20 cellular contexts compared by ENCODE assay signal in genomic region chr2:184835081-184835728, GRCh38.
DNase-seq lines count a peak whose midpoint lies in the region; ATAC-seq, FAIRE-seq and TF ChIP-seq lines count a peak whose summit lies in the region.
"Had no signal": no experiment of that assay in that cellular context is flagged by ENCODE, and none has a peak within 500 bp of the region (broad histone marks: within the 10 kb centered on the region; RNA-seq: fewer than 3 reads in every experiment).

No MANE protein-coding gene starts in this region.

- 51 to 61% (median 54%) methylated on average over 1 of the region's 1 CpG for WGBS in adrenal gland, 4 donors

- H3K4me2 ChIP-seq in GM23338, result no peak overlapping the region; the same call in 1 of the 2 replicates

- no peaks in the 10 kb centered on the region for H3K79me2 ChIP-seq in GM23338 (replicated peaks; ENCODE audit: insufficient read depth)
- H3K79me2 ChIP-seq: parathyroid adenoma had no signal

- H3K4me1 ChIP-seq in GM23338 (ENCODE audit: insufficient read depth), result peaks cover 20% of the 10 kb centered on the region
- H3K4me1 ChIP-seq in adrenal gland (replicated peaks in 1 of 2), result no peaks in the 10 kb centered on the region
- H3K4me1 ChIP-seq: left lung, parathyroid adenoma, tibial artery had no signal

- H3K9me3 ChIP-seq in adrenal gland (replicated peaks in 1 of 3), result no peaks in the 10 kb centered on the region
- H3K9me3 ChIP-seq: left lung, tibial artery had no signal

- H3K9me3 Mint-ChIP-seq in GM23338, result no peaks in the 10 kb centered on the region
- H3K9me3 Mint-ChIP-seq: activated naive CD8-positive, alpha-beta T cell treated with anti-CD3 and anti-CD28 coated beads, Interleukin-2, amount 50 U/mL, for 24 hours had no signal

- no peak overlapping the region for H3K4me3 Mint-ChIP-seq in GM23338
- H3K4me3 Mint-ChIP-seq: activated naive CD8-positive, alpha-beta T cell treated with anti-CD3 and anti-CD28 coated beads, Interleukin-2, amount 50 U/mL, for 24 hours; activated T-cell treated with anti-CD3 and anti-CD28 coated beads, Interleukin-2, amount 50 U/mL, for 4 hours; B cell; stimulated activated naive B cell treated with anti-CD40 and anti-IgM and Interleukin-4, amounts not matched to agents 10 μg/mL and 1 μg/mL and 100 μg/mL, for 72 hours had no signal

- H3K27me3 ChIP-seq in GM23338 (ENCODE audit: insufficient read depth), result no peaks in the 10 kb centered on the region
- no peaks in the 10 kb centered on the region for H3K27me3 ChIP-seq in adrenal gland
- H3K27me3 ChIP-seq: left lung, tibial artery had no signal

- TF ChIP-seq CTCF in GM23338 (conservative IDR thresholded peaks at IDR 0.05; ENCODE audit: low read depth in 2 of 2) (no peak), adrenal gland (IDR thresholded peaks at IDR 0.05) (no peak)

- intact Hi-C loops in adrenal gland (cut with DNase I), result no loop called here

- TF ChIP-seq POLR2A in GM12892 (IDR thresholded peaks at IDR 0.05; ENCODE audit: low read depth, low read length) (no peak), adrenal gland (IDR thresholded peaks at IDR 0.05) (no peak)

- H3K27ac ChIP-seq in GM23338 (ENCODE audit: low read depth), result no peak overlapping the region
- H3K27ac ChIP-seq in adrenal gland, result no peak overlapping the region
- H3K27ac ChIP-seq: left lung, parathyroid adenoma, tibial artery had no signal

- DNase-seq in GM12892 (ENCODE audit: insufficient read length), result no peak
- no peak for DNase-seq in GM23338 (ENCODE audit: low spot score)
- peak in 4 of 7 donors; percentile 7 to 21 (median 13) for DNase-seq in adrenal gland
- peak; percentile 11 for DNase-seq in mucosa of gallbladder (ENCODE audit: low spot score)
- DNase-seq in DMS79 treated with DMSO at 0.1 percent for 48 hours (lab: John Stamatoyannopoulos, UW), result no peak
- no peak for DNase-seq in LoVo (ENCODE audit: low spot score)
- DNase-seq: activated CD4-positive, alpha-beta T cell treated with anti-CD3 and anti-CD28 coated beads, Interleukin-2, amount 50 U/mL, for 4 hours; activated naive CD8-positive, alpha-beta T cell treated with anti-CD3 and anti-CD28 coated beads, Interleukin-2, amount 50 U/mL, for 24 hours; activated T-cell treated with anti-CD3 and anti-CD28 coated beads, Interleukin-2, amount 50 U/mL, for 4 hours; DMS153; foreskin fibroblast; left lung; NCI-H1436; NCI-H510A treated with DMSO at 0.1 percent for 48 hours; stimulated activated CD4-positive, alpha-beta T cell treated with anti-CD3 and anti-CD28 coated beads, Interleukin-12 subunit alpha, Interleukin-12 subunit beta, amount 100 ng/mL, for 4 hours; stimulated activated naive B cell treated with anti-CD40 and anti-IgM and Interleukin-4, amounts not matched to agents 10 μg/mL and 1 μg/mL and 100 μg/mL, for 72 hours; tibial artery had no signal

- peak; percentile 46 for FAIRE-seq in GM12892 (lab: Jason Lieb, UNC)

- H3F3A ChIP-seq in GM23338 (replicated peaks; ENCODE audit: low read depth), result no peaks in the 10 kb centered on the region

- ATAC-seq in GM23338 (peak; percentile 67), HG02970 (IDR thresholded peaks at IDR 0.05; ENCODE audit: low FRiP score, unreplicated experiment) (no peak)
- ATAC-seq: activated naive CD8-positive, alpha-beta T cell treated with anti-CD3 and anti-CD28 coated beads, Interleukin-2, amount 50 U/mL, for 24 hours; activated T-cell treated with anti-CD3 and anti-CD28 coated beads, Interleukin-2, amount 50 U/mL, for 4 hours; left lung had no signal

- H4K20me1 ChIP-seq in GM23338 (replicated peaks; ENCODE audit: insufficient read depth), result no peaks in the 10 kb centered on the region

- peaks cover 46% of the 10 kb centered on the region for H3K4me1 Mint-ChIP-seq in GM23338
- H3K4me1 Mint-ChIP-seq: activated naive CD8-positive, alpha-beta T cell treated with anti-CD3 and anti-CD28 coated beads, Interleukin-2, amount 50 U/mL, for 24 hours; B cell; stimulated activated naive B cell treated with anti-CD40 and anti-IgM and Interleukin-4, amounts not matched to agents 10 μg/mL and 1 μg/mL and 100 μg/mL, for 72 hours had no signal

- H3K9me2 ChIP-seq in GM23338 (ENCODE audit: insufficient read depth), result peaks cover 2% of the 10 kb centered on the region; the same call in 1 of the 2 replicates

- no peaks in the 10 kb centered on the region for H3K27me3 Mint-ChIP-seq in GM23338 (ENCODE audit: insufficient read depth, low read depth, poor library complexity)
- H3K27me3 Mint-ChIP-seq: activated naive CD8-positive, alpha-beta T cell treated with anti-CD3 and anti-CD28 coated beads, Interleukin-2, amount 50 U/mL, for 24 hours; B cell; stimulated activated naive B cell treated with anti-CD40 and anti-IgM and Interleukin-4, amounts not matched to agents 10 μg/mL and 1 μg/mL and 100 μg/mL, for 72 hours had no signal

- no peaks in the 10 kb centered on the region for H3K36me3 Mint-ChIP-seq in GM23338 (ENCODE audit: low read depth)
- H3K36me3 Mint-ChIP-seq: stimulated activated naive B cell treated with anti-CD40 and anti-IgM and Interleukin-4, amounts not matched to agents 10 μg/mL and 1 μg/mL and 100 μg/mL, for 72 hours had no signal

- H3K4me3 ChIP-seq in GM23338 (no peak overlapping the region), adrenal gland (no peak overlapping the region)
- H3K4me3 ChIP-seq: left lung, tibial artery had no signal

- H2AFZ ChIP-seq in GM23338, result peak overlapping the region; percentile 67; the same call in 1 of the 2 replicates
- H2AFZ ChIP-seq: parathyroid adenoma had no signal

- no peaks in the 10 kb centered on the region for H3K36me3 ChIP-seq in GM23338 (ENCODE audit: insufficient read depth)
- no peaks in the 10 kb centered on the region for H3K36me3 ChIP-seq in adrenal gland (replicated peaks in 1 of 2)
- H3K36me3 ChIP-seq: left lung, tibial artery had no signal

- no peak overlapping the region for H3K27ac Mint-ChIP-seq in GM23338
- H3K27ac Mint-ChIP-seq: activated naive CD8-positive, alpha-beta T cell treated with anti-CD3 and anti-CD28 coated beads, Interleukin-2, amount 50 U/mL, for 24 hours; B cell; stimulated activated naive B cell treated with anti-CD40 and anti-IgM and Interleukin-4, amounts not matched to agents 10 μg/mL and 1 μg/mL and 100 μg/mL, for 72 hours had no signal

TF ChIP-seq in GM23338, 12 proteins besides CTCF, POLR2A, EP300 and RAD21 (continues in another document):
- no peak for TF ChIP-seq ZNF331 (CRISPR knock-in tag; IDR thresholded peaks at IDR 0.05; ENCODE audit: low read depth)
- TF ChIP-seq JUNB (IDR thresholded peaks at IDR 0.05; ENCODE audit: unreplicated experiment), result no peak
- TF ChIP-seq ETS1 (IDR thresholded peaks at IDR 0.05), result no peak
- no peak for TF ChIP-seq POLR2AphosphoS5 (IDR thresholded peaks at IDR 0.05; ENCODE audit: low read depth)

Comparison
In these comparisons a context has a peak if more than half of its experiments do, and no peak if none do; other contexts are left out.
1. DNase-seq: peak in adrenal gland (4 of 7) and mucosa of gallbladder (single experiment); none in GM12892 (single experiment), GM23338 (single experiment), DMS79 treated with DMSO at 0.1 percent for 48 hours (single experiment) and LoVo (single experiment).